In genomic region chr17:49362723-49363117, GRCh38 we compare ENCODE assay signal across 8 cellular contexts. TPM values are rescaled to one million over a fixed set of nuclear protein-coding genes. Genes with fewer than 3 reads are reported as not detected.
DNase-seq lines count a peak whose midpoint lies in the region; ATAC-seq and TF ChIP-seq lines count a peak whose summit lies in the region.

No MANE protein-coding gene starts in this region.

- no peaks in the 10 kb centered on the region for H3K27me3 ChIP-seq in NT2/D1 (ENCODE audit: insufficient read depth, insufficient read length)

- H3K9me3 ChIP-seq in NT2/D1 (ENCODE audit: insufficient read depth, low read length), result no peaks in the 10 kb centered on the region

- H3K4me1 ChIP-seq in NT2/D1 (ENCODE audit: insufficient read depth, insufficient read length), result no peaks in the 10 kb centered on the region

- H3K9ac ChIP-seq in NT2/D1 (ENCODE audit: insufficient read length, low read depth), result peak overlapping the region; percentile 71

- H3K4me3 ChIP-seq in NT2/D1 (ENCODE audit: insufficient read length, low read depth), result peak overlapping the region; percentile 66

- no peak for TF ChIP-seq POLR2A in erythroblast (IDR thresholded peaks at IDR 0.05; ENCODE audit: low read length)

- no peak for ATAC-seq in esophagus mucosa

- no peaks in the 10 kb centered on the region for H3K36me3 ChIP-seq in NT2/D1 (ENCODE audit: insufficient read depth, insufficient read length, low read length)

- DNase-seq in DMS53 (lab: John Stamatoyannopoulos, UW) (peak; percentile 66), NT2/D1 (ENCODE audit: low read depth, low spot score) (no peak), epithelial cell of prostate (ENCODE audit: low read depth, low spot score) (no peak), pons (ENCODE audit: low spot score) (peak; percentile 28), erythroblast (lab: John Stamatoyannopoulos, UW) (no peak)
- no peak for DNase-seq in stimulated activated CD8-positive, alpha-beta memory T cell treated with anti-CD3 and anti-CD28 coated beads, Interleukin-4, amount 100 ng/mL, for 48 hours
- DNase-seq in stimulated activated CD4-positive, alpha-beta T cell treated with anti-CD3 and anti-CD28 coated beads, Interleukin-4, amount 100 ng/mL, for 4 hours, result no peak

- peak overlapping the region; percentile 85 for H3K27ac ChIP-seq in epithelial cell of prostate

RNA-seq across cellular contexts. Expression of gene ZNF652, which starts 0.7 kb away (rescaled TPM):
- total RNA-seq in esophagus mucosa, result 10.9 TPM

RNA-seq across cellular contexts. Expression of gene PHB1, which starts 52.0 kb away (rescaled TPM):
- 141 TPM for total RNA-seq in esophagus mucosa

Comparison
In these comparisons a context has a peak if more than half of its experiments do, and no peak if none do; other contexts are left out.
1. DNase-seq: peak in DMS53 (single experiment) and pons (single experiment); none in NT2/D1 (single experiment), epithelial cell of prostate (single experiment), stimulated activated CD8-positive, alpha-beta memory T cell treated with anti-CD3 and anti-CD28 coated beads, Interleukin-4, amount 100 ng/mL, for 48 hours (single experiment), stimulated activated CD4-positive, alpha-beta T cell treated with anti-CD3 and anti-CD28 coated beads, Interleukin-4, amount 100 ng/mL, for 4 hours (0 of 2) and erythroblast (0 of 2).